ENCODE assay signal across 1 cellular context in the genomic region with DNA sequence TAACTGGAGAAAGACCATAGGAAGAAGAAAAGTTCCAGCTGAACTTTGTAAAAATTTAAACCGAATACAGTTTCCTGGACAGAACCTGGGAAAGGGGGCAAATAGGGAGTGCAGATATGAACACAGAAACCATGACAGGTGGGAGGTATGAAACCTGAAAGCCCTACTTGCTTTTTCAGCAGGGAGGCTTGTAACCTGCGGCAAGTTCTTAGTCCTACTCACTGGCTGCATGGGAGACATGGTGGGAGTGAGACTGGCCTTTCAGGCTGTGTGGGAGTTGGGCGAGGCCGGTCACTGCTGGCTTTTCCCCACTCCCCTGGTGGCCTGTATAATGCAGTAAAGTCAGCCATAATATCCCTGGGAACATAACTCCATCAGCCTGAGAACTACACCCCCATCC.
TF ChIP-seq lines count a peak whose summit lies in the region.

No MANE protein-coding gene starts in this region.

TF ChIP-seq in GM23338, 12 proteins besides CTCF, POLR2A, EP300 and RAD21 (continued from another document):
- no peak for TF ChIP-seq ZNF114 (CRISPR knock-in tag; IDR thresholded peaks at IDR 0.05)
- TF ChIP-seq CREB1 (CRISPR knock-in tag; IDR thresholded peaks at IDR 0.05; ENCODE audit: low read depth), result no peak
TF ChIP-seq in GM23338: peak in this region for 0.
